In the genomic region with DNA sequence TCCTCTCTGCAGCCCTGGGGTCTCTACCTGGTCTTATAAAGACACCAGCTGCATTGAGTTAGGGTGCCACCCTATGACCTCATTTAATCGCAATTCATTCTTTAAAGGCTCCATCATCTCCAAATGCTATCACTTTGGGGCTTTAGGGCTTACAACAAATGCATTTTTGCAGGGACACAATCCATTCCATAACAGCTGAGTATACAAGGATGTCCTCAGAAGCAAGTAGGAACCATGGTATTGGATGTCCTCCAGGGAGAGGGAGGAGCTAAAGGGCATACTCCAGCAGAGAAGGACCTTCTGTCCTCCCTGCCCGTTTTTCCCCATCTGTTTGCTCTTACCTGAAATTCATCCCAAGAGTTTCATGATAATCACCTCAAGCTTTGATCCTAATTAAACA, we compare ENCODE assay signal across 1 cellular context.
TF ChIP-seq lines count a peak whose summit lies in the region.

No MANE protein-coding gene starts in this region.

TF ChIP-seq in GM23338, 12 proteins besides CTCF, POLR2A, EP300 and RAD21 (continued from another document):
- no peak for TF ChIP-seq ZNF331 (CRISPR knock-in tag; IDR thresholded peaks at IDR 0.05; ENCODE audit: low read depth)
- no peak for TF ChIP-seq EZH2phosphoT487 (IDR thresholded peaks at IDR 0.05; ENCODE audit: unreplicated experiment)
- TF ChIP-seq EZH2 (IDR thresholded peaks at IDR 0.05; ENCODE audit: low read depth, unreplicated experiment): no peak
- no peak for TF ChIP-seq ZNF114 (CRISPR knock-in tag; IDR thresholded peaks at IDR 0.05)
- no peak for TF ChIP-seq POLR2AphosphoS5 (IDR thresholded peaks at IDR 0.05; ENCODE audit: low read depth)
- TF ChIP-seq, protein P1, sequence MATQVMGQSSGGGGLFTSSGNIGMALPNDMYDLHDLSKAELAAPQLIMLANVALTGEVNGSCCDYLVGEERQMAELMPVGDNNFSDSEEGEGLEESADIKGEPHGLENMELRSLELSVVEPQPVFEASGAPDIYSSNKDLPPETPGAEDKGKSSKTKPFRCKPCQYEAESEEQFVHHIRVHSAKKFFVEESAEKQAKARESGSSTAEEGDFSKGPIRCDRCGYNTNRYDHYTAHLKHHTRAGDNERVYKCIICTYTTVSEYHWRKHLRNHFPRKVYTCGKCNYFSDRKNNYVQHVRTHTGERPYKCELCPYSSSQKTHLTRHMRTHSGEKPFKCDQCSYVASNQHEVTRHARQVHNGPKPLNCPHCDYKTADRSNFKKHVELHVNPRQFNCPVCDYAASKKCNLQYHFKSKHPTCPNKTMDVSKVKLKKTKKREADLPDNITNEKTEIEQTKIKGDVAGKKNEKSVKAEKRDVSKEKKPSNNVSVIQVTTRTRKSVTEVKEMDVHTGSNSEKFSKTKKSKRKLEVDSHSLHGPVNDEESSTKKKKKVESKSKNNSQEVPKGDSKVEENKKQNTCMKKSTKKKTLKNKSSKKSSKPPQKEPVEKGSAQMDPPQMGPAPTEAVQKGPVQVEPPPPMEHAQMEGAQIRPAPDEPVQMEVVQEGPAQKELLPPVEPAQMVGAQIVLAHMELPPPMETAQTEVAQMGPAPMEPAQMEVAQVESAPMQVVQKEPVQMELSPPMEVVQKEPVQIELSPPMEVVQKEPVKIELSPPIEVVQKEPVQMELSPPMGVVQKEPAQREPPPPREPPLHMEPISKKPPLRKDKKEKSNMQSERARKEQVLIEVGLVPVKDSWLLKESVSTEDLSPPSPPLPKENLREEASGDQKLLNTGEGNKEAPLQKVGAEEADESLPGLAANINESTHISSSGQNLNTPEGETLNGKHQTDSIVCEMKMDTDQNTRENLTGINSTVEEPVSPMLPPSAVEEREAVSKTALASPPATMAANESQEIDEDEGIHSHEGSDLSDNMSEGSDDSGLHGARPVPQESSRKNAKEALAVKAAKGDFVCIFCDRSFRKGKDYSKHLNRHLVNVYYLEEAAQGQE (IDR thresholded peaks at IDR 0.05; ENCODE audit: unreplicated experiment): no peak
- no peak for TF ChIP-seq CREB1 (CRISPR knock-in tag; IDR thresholded peaks at IDR 0.05; ENCODE audit: low read depth)
- no peak for TF ChIP-seq NANOG (IDR thresholded peaks at IDR 0.05; ENCODE audit: borderline replicate concordance)
- TF ChIP-seq STAT1 (IDR thresholded peaks at IDR 0.05; ENCODE audit: unreplicated experiment): no peak
TF ChIP-seq in GM23338: peak in this region for 0.
